Comparison of ENCODE assay signal across 13 cellular contexts in the genomic region with DNA sequence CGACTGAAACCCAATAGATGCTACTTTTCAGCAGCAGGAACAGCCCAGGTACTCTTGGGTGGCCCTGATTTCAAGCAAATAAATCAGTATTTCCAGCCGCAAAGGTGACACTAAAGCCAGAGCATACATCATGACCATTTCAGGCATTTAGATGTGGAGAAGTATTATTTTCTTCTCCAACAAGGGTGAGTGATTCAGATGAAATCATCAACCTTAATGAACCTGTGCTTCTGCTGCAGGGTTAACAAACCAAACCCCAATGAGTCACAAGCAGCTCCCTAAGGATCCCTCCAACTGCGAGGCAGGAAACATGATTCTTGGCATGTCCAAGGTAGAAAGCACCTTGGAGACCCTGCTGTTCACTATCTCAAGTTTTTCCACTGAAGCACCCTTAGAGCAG. TPM values are rescaled to one million over a fixed set of nuclear protein-coding genes. Genes with fewer than 3 reads are reported as not detected.
A peak's percentile ranks its signal among the peaks of the same experiment; 100 is the strongest.
DNase-seq lines count a peak whose midpoint lies in the region; ATAC-seq, FAIRE-seq and TF ChIP-seq lines count a peak whose summit lies in the region.
"Had no signal": no experiment of that assay in that cellular context is flagged by ENCODE, and none has a peak within 500 bp of the region (broad histone marks: within the 10 kb centered on the region; RNA-seq: fewer than 3 reads in every experiment).

No MANE protein-coding gene starts in this region.

- no peak overlapping the region for H4K8ac ChIP-seq in mesenchymal stem cell (ENCODE audit: low read length)

- CTCF ChIA-PET in mammary epithelial cell (lab: Charles Lee; ENCODE audit: low non-redundant PET), result interaction anchor here (0.6 kb wide), 1 partner anchor 35 kb away, joined by 3 read pairs; no protein-coding TSS in a partner anchor

- H2AK5ac ChIP-seq in mesenchymal stem cell (ENCODE audit: low read length, severe bottlenecking), result peak overlapping the region; percentile 80

- H3K9me3 ChIP-seq in mammary epithelial cell (replicated peaks; ENCODE audit: insufficient read depth, low read length), result no peaks in the 10 kb centered on the region
- no peaks in the 10 kb centered on the region for H3K9me3 ChIP-seq in mesenchymal stem cell (ENCODE audit: control insufficient read depth, low read length)

- H2AFZ ChIP-seq in mammary epithelial cell (ENCODE audit: low read depth, low read length) (no peak overlapping the region), mesenchymal stem cell (ENCODE audit: low read depth, low read length) (no peak overlapping the region)

- H3K4me3 ChIP-seq in mammary epithelial cell (replicated peaks in 1 of 3; ENCODE audit: insufficient read depth in 1 of 3, low read depth in 2 of 3, low read length in 3 of 3) (no peak overlapping the region), mesenchymal stem cell (ENCODE audit: insufficient read depth in 1 of 2, low read depth in 1 of 2, low read length in 2 of 2) (peak overlapping the region in 1 of 2 experiments; percentile 3)

- no peak overlapping the region for H2BK120ac ChIP-seq in mesenchymal stem cell (ENCODE audit: low read depth, low read length)

- H3K79me2 ChIP-seq in mammary epithelial cell (ENCODE audit: insufficient read depth, low read length), result peaks cover 61% of the 10 kb centered on the region

- peak overlapping the region; percentile 73 for H3K9ac ChIP-seq in mammary epithelial cell (ENCODE audit: insufficient read depth, low read length)
- peak overlapping the region; percentile 83 for H3K9ac ChIP-seq in mesenchymal stem cell (ENCODE audit: low read length)

- no peak overlapping the region for H3K14ac ChIP-seq in mesenchymal stem cell (ENCODE audit: low read length in 2 of 2)

- BruUV-seq in mammary epithelial cell (replicated peaks; lab: Mats Ljungman, UMichigan), result no TSS peak

- no peak overlapping the region for H3K23ac ChIP-seq in mesenchymal stem cell (ENCODE audit: low read length in 2 of 2)

- WGBS in mammary epithelial cell (ENCODE audit: low coverage, missing lambda C conversion rate), result 10% methylated on average over 3 of the region's 3 CpGs
- 50% methylated on average over 2 of the region's 3 CpGs for WGBS in mesenchymal stem cell

- H3K4me1 ChIP-seq in mammary epithelial cell (ENCODE audit: insufficient read depth, low read length), result peaks cover 67% of the 10 kb centered on the region
- H3K4me1 ChIP-seq in mesenchymal stem cell (ENCODE audit: control insufficient read depth, insufficient read depth, low read depth, low read length), result peaks cover 18% of the 10 kb centered on the region

- H3K36me3 ChIP-seq in mammary epithelial cell (ENCODE audit: insufficient read depth, low read length) (no peaks in the 10 kb centered on the region), mesenchymal stem cell (ENCODE audit: control insufficient read depth in 1 of 2, insufficient read depth in 2 of 2, low read depth in 1 of 2, low read length in 2 of 2) (peaks cover 0 to 3% of the 10 kb centered on the region in 2 experiments)

- H3K79me1 ChIP-seq in mesenchymal stem cell (replicated peaks; ENCODE audit: low read length, poor library complexity, severe bottlenecking), result no peaks in the 10 kb centered on the region

- peak overlapping the region; percentile 83 for H3K4me2 ChIP-seq in mammary epithelial cell (ENCODE audit: insufficient read depth, low read depth, low read length)
- no peak overlapping the region for H3K4me2 ChIP-seq in mesenchymal stem cell (ENCODE audit: low read length, poor library complexity, severe bottlenecking)

- H3K27me3 ChIP-seq in mammary epithelial cell (ENCODE audit: insufficient read depth, low read length), result no peaks in the 10 kb centered on the region
- H3K27me3 ChIP-seq in mesenchymal stem cell (ENCODE audit: control insufficient read depth in 1 of 2, insufficient read depth in 1 of 2, low read length in 2 of 2), result no peaks in the 10 kb centered on the region

- peak overlapping the region; percentile 20 to 86 for H2BK12ac ChIP-seq in mesenchymal stem cell (ENCODE audit: low read length in 2 of 2)

- TF ChIP-seq RAD21 in Ishikawa (IDR thresholded peaks at IDR 0.05; ENCODE audit: low read depth), result no peak; the same call in 1 of the 2 replicates

- peak; percentile 88 for DNase-seq in mammary epithelial cell
- peak; percentile 72 for DNase-seq in mesenchymal stem cell
- DNase-seq in left colon, result no peak
- DNase-seq in activated T-cell treated with anti-CD3 and anti-CD28 coated beads, Interleukin-2, amount 50 U/mL, for 48 hours, result no peak
- no peak for DNase-seq in OCI-M2 (lab: John Stamatoyannopoulos, UW; ENCODE audit: unreplicated experiment)
- DNase-seq: CD4-positive, CD25-positive, alpha-beta regulatory T cell; NCI-H146; RPMI8226 had no signal

- intact Hi-C loops in mammary epithelial cell (cut with micrococcal nuclease) (loop anchor here (5.0 kb wide), 1 partner anchor 72 kb away; no protein-coding TSS in a partner anchor), left colon (cut with DNase I, micrococcal nuclease) (no loop called here)

- no peaks in the 10 kb centered on the region for H4K20me1 ChIP-seq in mammary epithelial cell (ENCODE audit: insufficient read depth, low read length)

- peak overlapping the region in 1 of 2 experiments; percentile 49 for H3K18ac ChIP-seq in mesenchymal stem cell (ENCODE audit: low read depth in 1 of 2, low read length in 2 of 2)

- no peak for ATAC-seq in GM21367 (IDR thresholded peaks at IDR 0.05; ENCODE audit: unreplicated experiment)
- ATAC-seq in left colon, result no peak
- ATAC-seq: activated CD4-positive, CD25-positive, alpha-beta regulatory T cell treated with anti-CD3 and anti-CD28 coated beads, Interleukin-2, amount 50 U/mL, for 24 hours had no signal

- peak; percentile 96 for FAIRE-seq in A204.1 (lab: Jason Lieb, UNC)
- FAIRE-seq: H1 had no signal

- dilution Hi-C loops in mammary epithelial cell (cut with HindIII; ENCODE audit: low sequenced_read_pairs), result no loop called here

- H2BK5ac ChIP-seq in mesenchymal stem cell (ENCODE audit: low read depth, low read length, poor library complexity, severe bottlenecking), result no peak overlapping the region

- peak; percentile 86 for TF ChIP-seq EP300 in Ishikawa (IDR thresholded peaks at IDR 0.05; ENCODE audit: borderline replicate concordance)

- H3K27ac ChIP-seq in mammary epithelial cell (ENCODE audit: insufficient read depth, low read depth, low read length), result peak overlapping the region; percentile 97
- peak overlapping the region; percentile 72 for H3K27ac ChIP-seq in mesenchymal stem cell (ENCODE audit: low read length, poor library complexity, severe bottlenecking)

- peak overlapping the region in 1 of 2 experiments; percentile 91 for H3K4ac ChIP-seq in mesenchymal stem cell (ENCODE audit: low read depth in 1 of 2, low read length in 2 of 2)

- H2BK15ac ChIP-seq in mesenchymal stem cell (ENCODE audit: low read depth, poor library complexity, severe bottlenecking), result no peak overlapping the region

- H4K91ac ChIP-seq in mesenchymal stem cell (ENCODE audit: low read length), result peak overlapping the region; percentile 12

- TF ChIP-seq CTCF in mammary epithelial cell (conservative IDR thresholded peaks at IDR 0.05 in 1 of 2, IDR thresholded peaks at IDR 0.05 in 1 of 2; ENCODE audit: extremely low read depth in 1 of 2, insufficient read depth in 1 of 2, low read depth in 1 of 2, low read length in 2 of 2), result no peak

- in situ Hi-C loops in mammary epithelial cell (cut with MboI; ENCODE audit: low sequenced_read_pairs in 2 of 2), result no loop called here

TF ChIP-seq in Ishikawa, 13 proteins besides CTCF, POLR2A, EP300 and RAD21 (continues in another document):
- TF ChIP-seq, protein P1, sequence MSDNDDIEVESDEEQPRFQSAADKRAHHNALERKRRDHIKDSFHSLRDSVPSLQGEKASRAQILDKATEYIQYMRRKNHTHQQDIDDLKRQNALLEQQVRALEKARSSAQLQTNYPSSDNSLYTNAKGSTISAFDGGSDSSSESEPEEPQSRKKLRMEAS (IDR thresholded peaks at IDR 0.05), result peak; percentile 28; the same call in 1 of the 2 replicates
- TF ChIP-seq TCF12 (IDR thresholded peaks at IDR 0.05; ENCODE audit: low read depth) (peak; percentile 86), TAF1 (IDR thresholded peaks at IDR 0.05; ENCODE audit: low read depth) (no peak), TEAD4 (IDR thresholded peaks at IDR 0.05) (peak; percentile 63), FOXM1 (IDR thresholded peaks at IDR 0.05; ENCODE audit: borderline replicate concordance, low read depth) (peak; percentile 82), EGR1 (IDR thresholded peaks at IDR 0.05) (no peak), YY1 (IDR thresholded peaks at IDR 0.05; ENCODE audit: low read depth) (0 out of 2 replicates have a peak, but pooled peaks have one; percentile 22), NFIC (IDR thresholded peaks at IDR 0.05) (peak; percentile 80)
- TF ChIP-seq, protein P2, sequence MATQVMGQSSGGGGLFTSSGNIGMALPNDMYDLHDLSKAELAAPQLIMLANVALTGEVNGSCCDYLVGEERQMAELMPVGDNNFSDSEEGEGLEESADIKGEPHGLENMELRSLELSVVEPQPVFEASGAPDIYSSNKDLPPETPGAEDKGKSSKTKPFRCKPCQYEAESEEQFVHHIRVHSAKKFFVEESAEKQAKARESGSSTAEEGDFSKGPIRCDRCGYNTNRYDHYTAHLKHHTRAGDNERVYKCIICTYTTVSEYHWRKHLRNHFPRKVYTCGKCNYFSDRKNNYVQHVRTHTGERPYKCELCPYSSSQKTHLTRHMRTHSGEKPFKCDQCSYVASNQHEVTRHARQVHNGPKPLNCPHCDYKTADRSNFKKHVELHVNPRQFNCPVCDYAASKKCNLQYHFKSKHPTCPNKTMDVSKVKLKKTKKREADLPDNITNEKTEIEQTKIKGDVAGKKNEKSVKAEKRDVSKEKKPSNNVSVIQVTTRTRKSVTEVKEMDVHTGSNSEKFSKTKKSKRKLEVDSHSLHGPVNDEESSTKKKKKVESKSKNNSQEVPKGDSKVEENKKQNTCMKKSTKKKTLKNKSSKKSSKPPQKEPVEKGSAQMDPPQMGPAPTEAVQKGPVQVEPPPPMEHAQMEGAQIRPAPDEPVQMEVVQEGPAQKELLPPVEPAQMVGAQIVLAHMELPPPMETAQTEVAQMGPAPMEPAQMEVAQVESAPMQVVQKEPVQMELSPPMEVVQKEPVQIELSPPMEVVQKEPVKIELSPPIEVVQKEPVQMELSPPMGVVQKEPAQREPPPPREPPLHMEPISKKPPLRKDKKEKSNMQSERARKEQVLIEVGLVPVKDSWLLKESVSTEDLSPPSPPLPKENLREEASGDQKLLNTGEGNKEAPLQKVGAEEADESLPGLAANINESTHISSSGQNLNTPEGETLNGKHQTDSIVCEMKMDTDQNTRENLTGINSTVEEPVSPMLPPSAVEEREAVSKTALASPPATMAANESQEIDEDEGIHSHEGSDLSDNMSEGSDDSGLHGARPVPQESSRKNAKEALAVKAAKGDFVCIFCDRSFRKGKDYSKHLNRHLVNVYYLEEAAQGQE (IDR thresholded peaks at IDR 0.05; ENCODE audit: low read depth), result peak; percentile 7; the same call in 1 of the 2 replicates

RNA-seq across cellular contexts. Expression of a gene that starts 32.7 kb away (rescaled TPM):
- total RNA-seq in mammary epithelial cell (100 to 1,000 TPM in 1 of 2 donors, 10 to 100 TPM in 1; 37.5 to 125 TPM), left colon (10 to 100 TPM; 31.4 to 50.1 TPM)
- polyA plus RNA-seq in mammary epithelial cell, result 20.0 TPM
- polyA minus RNA-seq in mammary epithelial cell, result 33.9 TPM
- 41.7 TPM for polyA plus RNA-seq in mesenchymal stem cell (2013, experiment 1 of 2)
- 43.8 TPM for polyA plus RNA-seq in mesenchymal stem cell (2013, experiment 2 of 2)

Comparison
In these comparisons a context has a peak if more than half of its experiments do, and no peak if none do; other contexts are left out.
1. DNase-seq: peak in mammary epithelial cell (single experiment) and mesenchymal stem cell (single experiment); none in left colon (0 of 2), activated T-cell treated with anti-CD3 and anti-CD28 coated beads, Interleukin-2, amount 50 U/mL, for 48 hours (0 of 2) and OCI-M2 (single experiment).